11 cellular contexts compared by ENCODE assay signal in genomic region chr16:68299571-68300453, GRCh38. TPM values are rescaled to one million over a fixed set of nuclear protein-coding genes. Genes with fewer than 3 reads are reported as not detected.
DNase-seq lines count a peak whose midpoint lies in the region; ATAC-seq and TF ChIP-seq lines count a peak whose summit lies in the region.
"Had no signal": no experiment of that assay in that cellular context is flagged by ENCODE, and none has a peak within 500 bp of the region (broad histone marks: within the 10 kb centered on the region; RNA-seq: fewer than 3 reads in every experiment).

No MANE protein-coding gene starts in this region.

- no peak overlapping the region for H2BK120ac ChIP-seq in mesenchymal stem cell (ENCODE audit: low read depth, low read length)

- peaks cover 25% of the 10 kb centered on the region; the same call in 1 of the 2 replicates for H3F3A ChIP-seq in PC-9 (ENCODE audit: insufficient read depth, low read depth)

- no peak for ATAC-seq in left cardiac atrium
- ATAC-seq in activated naive CD8-positive, alpha-beta T cell treated with anti-CD3 and anti-CD28 coated beads, Interleukin-2, amount 10 ng/mL, durations not matched to agents 7 days and 5 days (ENCODE audit: low read depth): no peak

- no peak overlapping the region for H2BK15ac ChIP-seq in mesenchymal stem cell (ENCODE audit: low read depth, poor library complexity, severe bottlenecking)

- TF ChIP-seq CTCF in left ventricle myocardium inferior (IDR thresholded peaks at IDR 0.05; ENCODE audit: borderline replicate concordance) (no peak), transverse colon (IDR thresholded peaks at IDR 0.05) (no peak), PC-9 (conservative IDR thresholded peaks at IDR 0.05) (no peak)

- DNase-seq in left ventricle myocardium inferior (no peak), left cardiac atrium (no peak), mesenchymal stem cell (no peak), transverse colon (no peak), cerebellum (ENCODE audit: low spot score) (no peak), PC-9 (no peak), head of caudate nucleus (no peak)
- no peak for DNase-seq in activated naive CD8-positive, alpha-beta T cell treated with anti-CD3 and anti-CD28 coated beads, Interleukin-2, amount 10 ng/mL, durations not matched to agents 7 days and 5 days
- DNase-seq: islet precursor cell had no signal

- H4K91ac ChIP-seq in mesenchymal stem cell (ENCODE audit: low read length): no peak overlapping the region

- H2AK5ac ChIP-seq in mesenchymal stem cell (ENCODE audit: low read length, severe bottlenecking): peak overlapping the region; percentile 73

- no peak overlapping the region for H2BK12ac ChIP-seq in mesenchymal stem cell (ENCODE audit: low read length in 2 of 2)

- peaks cover 96% of the 10 kb centered on the region for H3K36me3 ChIP-seq in left ventricle myocardium inferior
- peaks cover 39 to 91% of the 10 kb centered on the region in 2 experiments for H3K36me3 ChIP-seq in mesenchymal stem cell (ENCODE audit: control insufficient read depth in 1 of 2, insufficient read depth in 2 of 2, low read depth in 1 of 2, low read length in 2 of 2)
- peaks cover 0 to 60% (median 26%) of the 10 kb centered on the region in 4 donors for H3K36me3 ChIP-seq in transverse colon
- peaks cover 43% of the 10 kb centered on the region for H3K36me3 ChIP-seq in PC-9 (ENCODE audit: low read depth)

- peaks cover 15% of the 10 kb centered on the region for H4K20me1 ChIP-seq in PC-9 (ENCODE audit: insufficient read depth)

- no peaks in the 10 kb centered on the region for H3K27me3 ChIP-seq in left ventricle myocardium inferior (ENCODE audit: low read depth)
- no peaks in the 10 kb centered on the region for H3K27me3 ChIP-seq in mesenchymal stem cell (ENCODE audit: control insufficient read depth in 1 of 2, insufficient read depth in 1 of 2, low read length in 2 of 2)
- H3K27me3 ChIP-seq in transverse colon: no peaks in the 10 kb centered on the region
- no peaks in the 10 kb centered on the region for H3K27me3 ChIP-seq in PC-9 (ENCODE audit: insufficient read depth, low read depth)
- H3K27me3 ChIP-seq: pancreas had no signal

- no peak overlapping the region for H3K4me3 Mint-ChIP-seq in activated naive CD8-positive, alpha-beta T cell treated with anti-CD3 and anti-CD28 coated beads, Interleukin-2, amount 10 ng/mL, durations not matched to agents 7 days and 5 days

- H3K27ac ChIP-seq in left ventricle myocardium inferior (replicated peaks) (peak overlapping the region; percentile 73), mesenchymal stem cell (ENCODE audit: low read length, poor library complexity, severe bottlenecking) (peak overlapping the region; percentile 73), transverse colon (peak overlapping the region in 3 of 4 donors; percentile 19 to 52 (median 32)), PC-9 (no peak overlapping the region)
- H3K27ac ChIP-seq: pancreas, VCaP had no signal

- H3K18ac ChIP-seq in mesenchymal stem cell (ENCODE audit: low read depth in 1 of 2, low read length in 2 of 2): no peak overlapping the region

- H3K4me1 ChIP-seq in left ventricle myocardium inferior: peaks cover 63% of the 10 kb centered on the region
- peaks cover 15% of the 10 kb centered on the region for H3K4me1 ChIP-seq in mesenchymal stem cell (ENCODE audit: control insufficient read depth, insufficient read depth, low read depth, low read length)
- H3K4me1 ChIP-seq in transverse colon: peaks cover 0 to 7% (median 3%) of the 10 kb centered on the region in 4 donors
- H3K4me1 ChIP-seq in PC-9 (replicated peaks; ENCODE audit: insufficient read depth): no peaks in the 10 kb centered on the region
- H3K4me1 ChIP-seq: pancreas had no signal

- intact Hi-C loops in left ventricle myocardium inferior (cut with micrococcal nuclease): no loop called here
- intact Hi-C loops in left cardiac atrium (cut with DNase I): no loop called here
- intact Hi-C loops in transverse colon (cut with DNase I; ENCODE audit: low total_unique reads): no loop called here
- intact Hi-C loops in PC-9 (cut with micrococcal nuclease; ENCODE audit: unreplicated experiment): no loop called here
- intact Hi-C loops in head of caudate nucleus (cut with DNase I): no loop called here

- H3K27me3 Mint-ChIP-seq in activated naive CD8-positive, alpha-beta T cell treated with anti-CD3 and anti-CD28 coated beads, Interleukin-2, amount 10 ng/mL, durations not matched to agents 7 days and 5 days: no peaks in the 10 kb centered on the region

- POLR2A ChIA-PET in activated naive CD8-positive, alpha-beta T cell treated with anti-CD3 and anti-CD28 coated beads, Interleukin-2, amount 10 ng/mL, durations not matched to agents 7 days and 5 days (lab: Charles Lee): interaction anchor here (0.7 to 2.7 kb wide), 10 partner anchors 9 to 71 kb away, joined by 3 to 10 read pairs (median 5); partner anchors contain the start of genes PRMT7, SLC7A6 and SLC7A6OS
- POLR2A ChIA-PET in PC-9 (lab: Charles Lee; ENCODE audit: unreplicated experiment): no interaction called here

- no peaks in the 10 kb centered on the region for H3K9me2 ChIP-seq in PC-9 (ENCODE audit: insufficient read depth)

- H3K79me2 ChIP-seq in PC-9 (ENCODE audit: low read depth): no peaks in the 10 kb centered on the region

- no peak for TF ChIP-seq EP300 in transverse colon (IDR thresholded peaks at IDR 0.05; ENCODE audit: low read depth)

- TF ChIP-seq POLR2A in transverse colon (IDR thresholded peaks at IDR 0.05): no peak

- H3K4me3 ChIP-seq in left ventricle myocardium inferior: no peak overlapping the region
- H3K4me3 ChIP-seq in mesenchymal stem cell (ENCODE audit: insufficient read depth in 1 of 2, low read depth in 1 of 2, low read length in 2 of 2): no peak overlapping the region
- no peak overlapping the region for H3K4me3 ChIP-seq in transverse colon
- no peak overlapping the region for H3K4me3 ChIP-seq in PC-9
- H3K4me3 ChIP-seq: pancreas had no signal

- CTCF ChIA-PET in PC-9 (lab: Charles Lee): interaction anchor here (0.6 kb wide), 1 partner anchor 28 kb away, joined by 6 read pairs; no protein-coding TSS in a partner anchor

- no peak overlapping the region for H2AFZ ChIP-seq in mesenchymal stem cell (ENCODE audit: low read depth, low read length)
- H2AFZ ChIP-seq in PC-9: no peak overlapping the region

- H3K14ac ChIP-seq in mesenchymal stem cell (ENCODE audit: low read length in 2 of 2): no peak overlapping the region

- H3K23ac ChIP-seq in mesenchymal stem cell (ENCODE audit: low read length in 2 of 2): no peak overlapping the region

- WGBS in mesenchymal stem cell: 94% methylated on average over 11 of the region's 11 CpGs
- WGBS in transverse colon (ENCODE audit: low coverage in 1 of 2), 2 donors: 61 to 68% methylated on average over 6 to 11 of the region's 11 CpGs

- H3K9me3 Mint-ChIP-seq in activated naive CD8-positive, alpha-beta T cell treated with anti-CD3 and anti-CD28 coated beads, Interleukin-2, amount 10 ng/mL, durations not matched to agents 7 days and 5 days: no peaks in the 10 kb centered on the region

- peaks cover 5% of the 10 kb centered on the region for H3K4me1 Mint-ChIP-seq in activated naive CD8-positive, alpha-beta T cell treated with anti-CD3 and anti-CD28 coated beads, Interleukin-2, amount 10 ng/mL, durations not matched to agents 7 days and 5 days

- peaks cover 29% of the 10 kb centered on the region for H3K79me1 ChIP-seq in mesenchymal stem cell (replicated peaks; ENCODE audit: low read length, poor library complexity, severe bottlenecking)

- no peak overlapping the region for H2BK5ac ChIP-seq in mesenchymal stem cell (ENCODE audit: low read depth, low read length, poor library complexity, severe bottlenecking)

- H3K4me2 ChIP-seq in mesenchymal stem cell (ENCODE audit: low read length, poor library complexity, severe bottlenecking) (no peak overlapping the region), PC-9 (no peak overlapping the region)

- H3K36me3 Mint-ChIP-seq in activated naive CD8-positive, alpha-beta T cell treated with anti-CD3 and anti-CD28 coated beads, Interleukin-2, amount 10 ng/mL, durations not matched to agents 7 days and 5 days: peaks cover 35% of the 10 kb centered on the region

- H3K4ac ChIP-seq in mesenchymal stem cell (ENCODE audit: low read depth in 1 of 2, low read length in 2 of 2): no peak overlapping the region

- BruUV-seq in PC-9 (replicated peaks; lab: Mats Ljungman, UMichigan): no TSS peak

- H3K9ac ChIP-seq in mesenchymal stem cell (ENCODE audit: low read length): peak overlapping the region; percentile 66

- H3K27ac Mint-ChIP-seq in activated naive CD8-positive, alpha-beta T cell treated with anti-CD3 and anti-CD28 coated beads, Interleukin-2, amount 10 ng/mL, durations not matched to agents 7 days and 5 days: peak overlapping the region; percentile 34

- in situ Hi-C loops in transverse colon (cut with MboI; ENCODE audit: low pct_ligation_motif_present in 1 of 4, low pct_unique_long_range_greater_than_20kb in 1 of 4, low sequenced_read_pairs in 3 of 4): no loop called here

- H3K9me3 ChIP-seq in left ventricle myocardium inferior (replicated peaks): no peaks in the 10 kb centered on the region
- no peaks in the 10 kb centered on the region for H3K9me3 ChIP-seq in mesenchymal stem cell (ENCODE audit: control insufficient read depth, low read length)
- no peaks in the 10 kb centered on the region for H3K9me3 ChIP-seq in transverse colon
- H3K9me3 ChIP-seq in PC-9 (ENCODE audit: insufficient read depth, low read depth): no peaks in the 10 kb centered on the region
- H3K9me3 ChIP-seq: pancreas had no signal

- H4K8ac ChIP-seq in mesenchymal stem cell (ENCODE audit: low read length): no peak overlapping the region

RNA-seq across cellular contexts. Expression of gene SLC7A6OS, which starts 10.9 kb away (rescaled TPM):
- total RNA-seq in left ventricle myocardium inferior: 13.6 TPM
- 10 to 100 TPM; 10.2 to 10.7 TPM for total RNA-seq in left cardiac atrium
- 10 to 100 TPM; 38.2 to 44.4 TPM for total RNA-seq in activated naive CD8-positive, alpha-beta T cell treated with anti-CD3 and anti-CD28 coated beads, Interleukin-2, amount 10 ng/mL, durations not matched to agents 7 days and 5 days
- 7.0 TPM for polyA plus RNA-seq in mesenchymal stem cell (2013, experiment 1 of 2)
- polyA plus RNA-seq in mesenchymal stem cell (2013, experiment 2 of 2): 7.0 TPM
- 10 to 100 TPM in 3 of 4 donors, 1 to 10 TPM in 1; 7.8 to 49.0 (median 15.3) TPM for total RNA-seq in transverse colon
- 18.6 TPM for total RNA-seq in cerebellum
- total RNA-seq in PC-9 (2021): 14.2 and 17.2 TPM in 2 replicates

RNA-seq across cellular contexts. Expression of gene PRMT7, which starts 11.0 kb away (rescaled TPM):
- total RNA-seq in left ventricle myocardium inferior: 25.6 TPM
- total RNA-seq in left cardiac atrium: 10 to 100 TPM; 24.3 to 24.9 TPM
- total RNA-seq in activated naive CD8-positive, alpha-beta T cell treated with anti-CD3 and anti-CD28 coated beads, Interleukin-2, amount 10 ng/mL, durations not matched to agents 7 days and 5 days: 10 to 100 TPM; 85.7 to 87.3 TPM
- 14.6 TPM for polyA plus RNA-seq in mesenchymal stem cell (2013, experiment 1 of 2)
- 14.7 TPM for polyA plus RNA-seq in mesenchymal stem cell (2013, experiment 2 of 2)
- 100 to 1,000 TPM in 1 of 4 donors, 10 to 100 TPM in 3; 20.6 to 115 (median 38.5) TPM for total RNA-seq in transverse colon
- total RNA-seq in cerebellum: 50.8 TPM
- total RNA-seq in PC-9 (2021): 47.5 and 65.7 TPM in 2 replicates

RNA-seq across cellular contexts. Expression of gene SLC7A6, which starts 35.5 kb away (rescaled TPM):
- total RNA-seq in left ventricle myocardium inferior (44.2 TPM), left cardiac atrium (10 to 100 TPM; 33.0 to 51.6 TPM), transverse colon (100 to 1,000 TPM in 1 of 4 donors, 10 to 100 TPM in 3; 20.6 to 145 (median 31.4) TPM), cerebellum (26.7 TPM), PC-9 (2021) (28.6 and 44.7 TPM in 2 replicates)
- total RNA-seq in activated naive CD8-positive, alpha-beta T cell treated with anti-CD3 and anti-CD28 coated beads, Interleukin-2, amount 10 ng/mL, durations not matched to agents 7 days and 5 days: 100 to 1,000 TPM; 110 to 113 TPM
- polyA plus RNA-seq in mesenchymal stem cell (2013, experiment 1 of 2): 27.0 TPM
- 34.1 TPM for polyA plus RNA-seq in mesenchymal stem cell (2013, experiment 2 of 2)

RNA-seq across cellular contexts. Expression of gene PLA2G15, which starts 54.6 kb away (rescaled TPM):
- total RNA-seq in left ventricle myocardium inferior (35.5 TPM), left cardiac atrium (10 to 100 TPM; 20.5 to 27.4 TPM), transverse colon (10 to 100 TPM in 3 of 4 donors, 1 to 10 TPM in 1; 9.6 to 18.2 (median 15.0) TPM), cerebellum (13.2 TPM), PC-9 (2021) (13.4 and 14.0 TPM in 2 replicates)
- total RNA-seq in activated naive CD8-positive, alpha-beta T cell treated with anti-CD3 and anti-CD28 coated beads, Interleukin-2, amount 10 ng/mL, durations not matched to agents 7 days and 5 days: 10 to 100 TPM; 10.8 to 12.5 TPM
- polyA plus RNA-seq in mesenchymal stem cell (2013, experiment 1 of 2): 26.1 TPM
- 25.9 TPM for polyA plus RNA-seq in mesenchymal stem cell (2013, experiment 2 of 2)
